Comparison of ENCODE assay signal across 1 cellular context in genomic region chr1:230703679-230704385, GRCh38.
TF ChIP-seq lines count a peak whose summit lies in the region.

No MANE protein-coding gene starts in this region.

TF ChIP-seq in IMR-90, 13 proteins besides CTCF, POLR2A, EP300 and RAD21 (continued from another document):
- TF ChIP-seq FOS (IDR thresholded peaks at IDR 0.05; ENCODE audit: low read depth, low read length) (no peak), BHLHE40 (IDR thresholded peaks at IDR 0.05; ENCODE audit: low read depth, low read length) (no peak)
